ENCODE assay signal across 26 cellular contexts in the genomic region with DNA sequence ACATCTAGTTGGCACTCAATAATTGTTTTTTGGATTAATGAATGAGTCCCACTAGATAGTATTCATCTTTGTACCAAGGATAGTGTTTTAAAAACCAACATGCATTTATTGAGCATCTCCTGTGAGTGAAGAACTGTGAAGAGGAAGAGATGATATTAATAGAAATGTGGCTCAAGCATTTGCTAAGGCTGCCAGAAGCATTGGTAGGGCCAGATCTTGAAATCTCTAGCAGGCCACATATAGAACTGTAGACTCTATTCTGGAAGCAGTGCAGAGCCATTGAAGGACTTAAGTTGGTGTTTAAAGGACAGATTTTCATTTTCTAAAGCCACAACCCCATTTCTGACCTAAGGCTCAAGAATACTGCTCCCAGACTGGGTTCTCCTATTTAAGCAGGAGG.
"Had no signal": no experiment of that assay in that cellular context is flagged by ENCODE, and none has a peak within 500 bp of the region (broad histone marks: within the 10 kb centered on the region; RNA-seq: fewer than 3 reads in every experiment).

No MANE protein-coding gene starts in this region.

- H3K9me3 ChIP-seq: testis, thoracic aorta, thyroid gland, transverse colon, upper lobe of right lung, uterus, vagina had no signal

- DNase-seq: stimulated activated CD4-positive, alpha-beta T cell treated with anti-CD3 and anti-CD28 coated beads, Interleukin-2, amount 100 ng/mL, for 48 hours; stimulated activated CD4-positive, alpha-beta T cell treated with anti-CD3 and anti-CD28 coated beads, Interleukin-4, amount 100 ng/mL, for 1 hour; stimulated activated CD4-positive, alpha-beta T cell treated with anti-CD3 and anti-CD28 coated beads, Interleukin-4, amount 100 ng/mL, for 24 hours; stimulated activated CD4-positive, alpha-beta T cell treated with anti-CD3 and anti-CD28 coated beads, Interleukin-4, amount 100 ng/mL, for 4 hours; stimulated activated CD8-positive, alpha-beta memory T cell treated with anti-CD3 and anti-CD28 coated beads, Interleukin-4, amount 100 ng/mL, for 48 hours; stimulated activated naive B cell treated with anti-CD40 and anti-IgM and Interleukin-4, amounts not matched to agents 10 μg/mL and 1 μg/mL and 100 μg/mL, for 72 hours; stimulated activated naive CD4-positive, alpha-beta T cell; stimulated activated naive CD4-positive, alpha-beta T cell treated with Interleukin-2 at 50 U/mL for 16 hours; stimulated activated naive CD8-positive, alpha-beta T cell treated with anti-CD3 and anti-CD28 coated beads, Interleukin-15, amount 100 ng/mL, for 72 hours; stimulated activated naive CD8-positive, alpha-beta T cell treated with anti-CD3 and anti-CD28 coated beads, Interleukin-15, Interleukin-2, amounts not matched to agents 100 U/mL and 50 U/mL, for 24 hours; stomach; substantia nigra; testis; thyroid gland; tibial artery; transverse colon; trophoblast cell; upper lobe of left lung; upper lobe of right lung; uterus had no signal

- H3K27ac ChIP-seq: stomach, suprapubic skin, testis, thoracic aorta, thyroid gland, tibial artery, tibial nerve, transverse colon, upper lobe of left lung, upper lobe of right lung, uterus, vagina had no signal

- ATAC-seq: stimulated activated effector memory CD8-positive, alpha-beta T cell treated with anti-CD3 and anti-CD28 coated beads, Interleukin-12 subunit alpha, Interleukin-12 subunit beta, amount 100 ng/mL, for 72 hours; stimulated activated memory B cell treated with anti-CD40 and anti-IgM and Interleukin-4, amounts not matched to agents 10 μg/mL and 1 μg/mL and 100 μg/mL, for 72 hours; stimulated activated naive B cell treated with anti-CD40 and anti-IgM and Interleukin-4, amounts not matched to agents 10 μg/mL and 1 μg/mL and 100 μg/mL, for 72 hours; stimulated activated naive CD8-positive, alpha-beta T cell treated with anti-CD3 and anti-CD28 coated beads, Interleukin-15, amount 100 ng/mL, for 72 hours; stimulated activated naive CD8-positive, alpha-beta T cell treated with anti-CD3 and anti-CD28 coated beads, Interleukin-15, Interleukin-2, amounts not matched to agents 100 U/mL and 50 U/mL, for 24 hours; upper lobe of right lung had no signal

- H3K36me3 ChIP-seq: stomach, suprapubic skin, thoracic aorta, thyroid gland, transverse colon, upper lobe of left lung, upper lobe of right lung, uterus, vagina had no signal

- H3K27me3 ChIP-seq: stomach, suprapubic skin, testis, thyroid gland, tibial artery, tibial nerve, transverse colon, upper lobe of left lung, upper lobe of right lung, uterus, vagina had no signal

- H3K4me1 ChIP-seq: stomach, suprapubic skin, testis, thyroid gland, tibial artery, tibial nerve, transverse colon, upper lobe of left lung, upper lobe of right lung, uterus, vagina had no signal

- H3K4me3 ChIP-seq: stomach, suprapubic skin, testis, thoracic aorta, thyroid gland, tibial artery, tibial nerve, transverse colon, upper lobe of left lung, upper lobe of right lung, uterus, vagina had no signal
